In genomic region chr4:144711685-144712456, GRCh38 we compare ENCODE assay signal across 1 cellular context.
TF ChIP-seq lines count a peak whose summit lies in the region.

No MANE protein-coding gene starts in this region.

TF ChIP-seq in GM23338, 12 proteins besides CTCF, POLR2A, EP300 and RAD21 (continued from another document):
- TF ChIP-seq, protein P1, sequence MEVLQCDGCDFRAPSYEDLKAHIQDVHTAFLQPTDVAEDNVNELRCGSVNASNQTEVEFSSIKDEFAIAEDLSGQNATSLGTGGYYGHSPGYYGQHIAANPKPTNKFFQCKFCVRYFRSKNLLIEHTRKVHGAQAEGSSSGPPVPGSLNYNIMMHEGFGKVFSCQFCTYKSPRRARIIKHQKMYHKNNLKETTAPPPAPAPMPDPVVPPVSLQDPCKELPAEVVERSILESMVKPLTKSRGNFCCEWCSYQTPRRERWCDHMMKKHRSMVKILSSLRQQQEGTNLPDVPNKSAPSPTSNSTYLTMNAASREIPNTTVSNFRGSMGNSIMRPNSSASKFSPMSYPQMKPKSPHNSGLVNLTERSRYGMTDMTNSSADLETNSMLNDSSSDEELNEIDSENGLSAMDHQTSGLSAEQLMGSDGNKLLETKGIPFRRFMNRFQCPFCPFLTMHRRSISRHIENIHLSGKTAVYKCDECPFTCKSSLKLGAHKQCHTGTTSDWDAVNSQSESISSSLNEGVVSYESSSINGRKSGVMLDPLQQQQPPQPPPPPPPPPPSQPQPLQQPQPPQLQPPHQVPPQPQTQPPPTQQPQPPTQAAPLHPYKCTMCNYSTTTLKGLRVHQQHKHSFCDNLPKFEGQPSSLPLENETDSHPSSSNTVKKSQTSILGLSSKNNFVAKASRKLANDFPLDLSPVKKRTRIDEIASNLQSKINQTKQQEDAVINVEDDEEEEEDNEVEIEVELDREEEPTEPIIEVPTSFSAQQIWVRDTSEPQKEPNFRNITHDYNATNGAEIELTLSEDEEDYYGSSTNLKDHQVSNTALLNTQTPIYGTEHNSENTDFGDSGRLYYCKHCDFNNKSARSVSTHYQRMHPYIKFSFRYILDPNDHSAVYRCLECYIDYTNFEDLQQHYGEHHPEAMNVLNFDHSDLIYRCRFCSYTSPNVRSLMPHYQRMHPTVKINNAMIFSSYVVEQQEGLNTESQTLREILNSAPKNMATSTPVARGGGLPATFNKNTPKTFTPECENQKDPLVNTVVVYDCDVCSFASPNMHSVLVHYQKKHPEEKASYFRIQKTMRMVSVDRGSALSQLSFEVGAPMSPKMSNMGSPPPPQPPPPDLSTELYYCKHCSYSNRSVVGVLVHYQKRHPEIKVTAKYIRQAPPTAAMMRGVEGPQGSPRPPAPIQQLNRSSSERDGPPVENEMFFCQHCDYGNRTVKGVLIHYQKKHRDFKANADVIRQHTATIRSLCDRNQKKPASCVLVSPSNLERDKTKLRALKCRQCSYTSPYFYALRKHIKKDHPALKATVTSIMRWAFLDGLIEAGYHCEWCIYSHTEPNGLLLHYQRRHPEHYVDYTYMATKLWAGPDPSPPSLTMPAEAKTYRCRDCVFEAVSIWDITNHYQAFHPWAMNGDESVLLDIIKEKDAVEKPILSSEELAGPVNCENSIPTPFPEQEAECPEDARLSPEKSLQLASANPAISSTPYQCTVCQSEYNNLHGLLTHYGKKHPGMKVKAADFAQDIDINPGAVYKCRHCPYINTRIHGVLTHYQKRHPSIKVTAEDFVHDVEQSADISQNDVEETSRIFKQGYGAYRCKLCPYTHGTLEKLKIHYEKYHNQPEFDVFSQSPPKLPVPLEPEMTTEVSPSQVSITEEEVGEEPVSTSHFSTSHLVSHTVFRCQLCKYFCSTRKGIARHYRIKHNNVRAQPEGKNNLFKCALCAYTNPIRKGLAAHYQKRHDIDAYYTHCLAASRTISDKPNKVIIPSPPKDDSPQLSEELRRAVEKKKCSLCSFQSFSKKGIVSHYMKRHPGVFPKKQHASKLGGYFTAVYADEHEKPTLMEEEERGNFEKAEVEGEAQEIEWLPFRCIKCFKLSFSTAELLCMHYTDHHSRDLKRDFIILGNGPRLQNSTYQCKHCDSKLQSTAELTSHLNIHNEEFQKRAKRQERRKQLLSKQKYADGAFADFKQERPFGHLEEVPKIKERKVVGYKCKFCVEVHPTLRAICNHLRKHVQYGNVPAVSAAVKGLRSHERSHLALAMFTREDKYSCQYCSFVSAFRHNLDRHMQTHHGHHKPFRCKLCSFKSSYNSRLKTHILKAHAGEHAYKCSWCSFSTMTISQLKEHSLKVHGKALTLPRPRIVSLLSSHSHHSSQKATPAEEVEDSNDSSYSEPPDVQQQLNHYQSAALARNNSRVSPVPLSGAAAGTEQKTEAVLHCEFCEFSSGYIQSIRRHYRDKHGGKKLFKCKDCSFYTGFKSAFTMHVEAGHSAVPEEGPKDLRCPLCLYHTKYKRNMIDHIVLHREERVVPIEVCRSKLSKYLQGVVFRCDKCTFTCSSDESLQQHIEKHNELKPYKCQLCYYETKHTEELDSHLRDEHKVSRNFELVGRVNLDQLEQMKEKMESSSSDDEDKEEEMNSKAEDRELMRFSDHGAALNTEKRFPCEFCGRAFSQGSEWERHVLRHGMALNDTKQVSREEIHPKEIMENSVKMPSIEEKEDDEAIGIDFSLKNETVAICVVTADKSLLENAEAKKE (CRISPR knock-in tag; IDR thresholded peaks at IDR 0.05), result no peak
- no peak for TF ChIP-seq ETS1 (IDR thresholded peaks at IDR 0.05)
- no peak for TF ChIP-seq ZNF331 (CRISPR knock-in tag; IDR thresholded peaks at IDR 0.05; ENCODE audit: low read depth)
- no peak for TF ChIP-seq REST (IDR thresholded peaks at IDR 0.05; ENCODE audit: unreplicated experiment)
- no peak for TF ChIP-seq ZNF114 (CRISPR knock-in tag; IDR thresholded peaks at IDR 0.05)
- no peak for TF ChIP-seq NANOG (IDR thresholded peaks at IDR 0.05; ENCODE audit: borderline replicate concordance)
